ENCODE assay signal across 2 cellular contexts in genomic region chr5:96614110-96614691, GRCh38.
TF ChIP-seq lines count a peak whose summit lies in the region.

No MANE protein-coding gene starts in this region.

TF ChIP-seq in SK-N-SH, 30 proteins besides CTCF, POLR2A, EP300 and RAD21 (continued from another document):
- peak; percentile 52 for TF ChIP-seq PBX3 (IDR thresholded peaks at IDR 0.05)
- TF ChIP-seq FOSL2 (IDR thresholded peaks at IDR 0.05; ENCODE audit: borderline replicate concordance, low read depth): peak; percentile 70
- no peak for TF ChIP-seq GATA2 (CRISPR knock-in tag; IDR thresholded peaks at IDR 0.05)
- peak; percentile 91 for TF ChIP-seq SMC3 (IDR thresholded peaks at IDR 0.05; ENCODE audit: low read depth, low read length)
- TF ChIP-seq SIN3A (IDR thresholded peaks at IDR 0.05; ENCODE audit: borderline replicate concordance, low read depth, low read length): 0 out of 2 replicates have a peak, but pooled peaks have one; percentile 26
- peak; percentile 62 for TF ChIP-seq JUND (IDR thresholded peaks at IDR 0.05)
- peak; percentile 87 for TF ChIP-seq NFIC (IDR thresholded peaks at IDR 0.05; ENCODE audit: borderline replicate concordance)
- TF ChIP-seq TCF12 (IDR thresholded peaks at IDR 0.05): peak; percentile 66; the same call in 1 of the 2 replicates
- TF ChIP-seq EZH2phosphoT487 (IDR thresholded peaks at IDR 0.05; ENCODE audit: borderline replicate concordance, low read depth): no peak
- TF ChIP-seq RFX5 (IDR thresholded peaks at IDR 0.05; ENCODE audit: low read length): no peak

TF ChIP-seq in K562, 482 proteins besides CTCF, POLR2A, EP300 and RAD21 (continued from another document):
- TF ChIP-seq NR0B1 (IDR thresholded peaks at IDR 0.05; ENCODE audit: partially characterized antibody) (no peak), ZFP1 (CRISPR knock-in tag; IDR thresholded peaks at IDR 0.05) (no peak), ZNF316 (IDR thresholded peaks at IDR 0.05) (no peak), ZNF518B (CRISPR knock-in tag; IDR thresholded peaks at IDR 0.05) (no peak), ZKSCAN3 (CRISPR knock-in tag; IDR thresholded peaks at IDR 0.05) (no peak), SMC3 (conservative IDR thresholded peaks at IDR 0.05; ENCODE audit: insufficient read depth, low read depth, low read length) (peak; percentile 68), NR2C1 (IDR thresholded peaks at IDR 0.05) (no peak), NR2C1 (tag; IDR thresholded peaks at IDR 0.05) (no peak), ARID2 (IDR thresholded peaks at IDR 0.05) (peak; percentile 45; the same call in 1 of the 2 replicates), MLLT1 (IDR thresholded peaks at IDR 0.05) (no peak), ZKSCAN1 (IDR thresholded peaks at IDR 0.05; ENCODE audit: low read depth, low read length) (no peak), E4F1 (CRISPR knock-in tag; IDR thresholded peaks at IDR 0.05; ENCODE audit: borderline replicate concordance) (no peak), FOXP1 (CRISPR knock-in tag; IDR thresholded peaks at IDR 0.05) (no peak), HIVEP1 (CRISPR knock-in tag; IDR thresholded peaks at IDR 0.05) (no peak), HSF4 (CRISPR knock-in tag; IDR thresholded peaks at IDR 0.05; ENCODE audit: borderline replicate concordance) (no peak), RNF219 (CRISPR knock-in tag; IDR thresholded peaks at IDR 0.05) (no peak), DEAF1 (CRISPR knock-in tag; IDR thresholded peaks at IDR 0.05) (peak; percentile 70), ZNF76 (CRISPR knock-in tag; IDR thresholded peaks at IDR 0.05; ENCODE audit: borderline replicate concordance) (no peak), MTA2 (IDR thresholded peaks at IDR 0.05; ENCODE audit: low read depth) (no peak), STAG1 (CRISPR knock-in tag; IDR thresholded peaks at IDR 0.05; ENCODE audit: borderline replicate concordance) (peak; percentile 36; the same call in 1 of the 2 replicates), CC2D1A (IDR thresholded peaks at IDR 0.05) (peak; percentile 58; the same call in 1 of the 2 replicates), HDAC3 (IDR thresholded peaks at IDR 0.05; ENCODE audit: borderline replicate concordance, partially characterized antibody) (no peak), CBX8 (IDR thresholded peaks at IDR 0.05; ENCODE audit: borderline replicate concordance, extremely low read depth, low read depth, low read length, poor library complexity, severe bottlenecking) (no peak), BRD9 (IDR thresholded peaks at IDR 0.05; ENCODE audit: low read depth, partially characterized antibody) (no peak), SNAPC5 (CRISPR knock-in tag; IDR thresholded peaks at IDR 0.05) (no peak), ZNF274 (IDR thresholded peaks at IDR 0.05; ENCODE audit: borderline replicate concordance, low read depth, low read length) (no peak), ARID3B (CRISPR knock-in tag; IDR thresholded peaks at IDR 0.05; ENCODE audit: borderline replicate concordance) (no peak), ZBTB34 (CRISPR knock-in tag; IDR thresholded peaks at IDR 0.05) (no peak), CREM (IDR thresholded peaks at IDR 0.05; ENCODE audit: low read depth) (no peak), RFX5 (IDR thresholded peaks at IDR 0.05; ENCODE audit: low read depth, low read length) (no peak), ZNF24 (IDR thresholded peaks at IDR 0.05) (no peak), CTBP1 (IDR thresholded peaks at IDR 0.05; ENCODE audit: borderline replicate concordance) (no peak), JUNB (CRISPR knock-in tag; conservative IDR thresholded peaks at IDR 0.05) (no peak), KDM4B (IDR thresholded peaks at IDR 0.05; ENCODE audit: borderline replicate concordance in 2 of 2, low read depth in 1 of 2) (no peak), ZBTB2 (IDR thresholded peaks at IDR 0.05) (no peak), ZNF146 (CRISPR knock-in tag; IDR thresholded peaks at IDR 0.05; ENCODE audit: unreplicated experiment) (no peak), ILK (tag; IDR thresholded peaks at IDR 0.05; ENCODE audit: borderline replicate concordance, low read depth) (no peak)
